Comparison of ENCODE assay signal across 8 cellular contexts in the genomic region with DNA sequence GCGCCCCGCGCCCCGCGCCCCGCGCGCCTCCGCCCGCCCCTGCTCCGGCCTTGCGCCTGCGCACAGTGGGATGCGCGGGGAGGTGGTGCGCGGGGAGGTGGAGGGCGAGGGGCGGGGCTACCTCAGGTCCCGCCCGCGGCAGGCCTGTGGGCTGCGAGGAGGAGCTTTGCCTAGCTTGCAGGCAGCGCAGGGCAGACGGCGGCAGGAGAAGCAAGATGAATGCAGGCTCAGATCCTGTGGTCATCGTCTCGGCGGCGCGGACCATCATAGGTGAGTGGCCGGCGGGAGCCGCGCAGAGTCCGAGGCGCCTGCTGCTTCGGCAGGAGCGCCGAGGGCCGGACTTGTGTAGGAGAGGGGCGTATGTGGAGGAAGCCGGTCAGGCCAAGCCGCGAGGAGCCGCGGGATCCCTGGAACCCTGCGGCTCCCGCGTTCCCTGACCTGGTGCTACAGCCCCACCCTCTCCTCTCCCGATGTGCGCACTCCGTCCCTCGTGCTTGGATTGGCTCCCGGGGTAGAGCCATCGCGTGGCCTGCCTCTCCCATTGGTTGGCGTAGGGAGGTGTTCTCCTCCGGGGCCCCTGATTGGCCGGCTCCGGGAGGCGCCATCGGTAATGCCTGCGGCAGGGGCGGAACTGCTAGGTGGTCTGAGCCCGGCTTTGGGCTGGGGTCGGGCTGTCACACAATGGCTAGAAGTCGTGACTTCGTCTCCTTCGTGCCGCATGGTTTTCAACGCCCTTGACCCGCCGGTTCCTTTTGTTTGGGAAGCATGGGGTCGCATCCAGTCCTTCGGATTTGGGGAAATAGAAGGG. TPM values are rescaled to one million over a fixed set of nuclear protein-coding genes. Genes with fewer than 3 reads are reported as not detected.
DNase-seq lines count a peak whose midpoint lies in the region; ATAC-seq and TF ChIP-seq lines count a peak whose summit lies in the region.

A gene (plus strand): TSS at position 173 of the 808 bp plus-strand sequence. CDS start 43 bp downstream, at position 216.

- peak; percentile 50 to 77 for TF ChIP-seq POLR2A in uterus (IDR thresholded peaks at IDR 0.05)

- H3K9me3 ChIP-seq in ascending aorta (no peaks in the 10 kb centered on the region), right atrium auricular region (no peaks in the 10 kb centered on the region), uterus (no peaks in the 10 kb centered on the region)

- peak; percentile 90 for DNase-seq in NCI-H2029 treated with DMSO at 0.1 percent for 48 hours (lab: John Stamatoyannopoulos, UW)
- peak; percentile 91 for DNase-seq in T-helper 22 cell (ENCODE audit: low read depth)
- peak; percentile 89 to 98 for DNase-seq in ascending aorta (ENCODE audit: low spot score in 2 of 2)
- peak; percentile 98 for DNase-seq in right atrium auricular region (ENCODE audit: low spot score)
- DNase-seq in pulmonary artery endothelial cell (ENCODE audit: low read depth, low spot score), result peak; percentile 78
- peak; percentile 94 to 96 for DNase-seq in uterus

- TF ChIP-seq CTCF in ascending aorta (IDR thresholded peaks at IDR 0.05) (peak in 1 of 3 experiments; percentile 18), right atrium auricular region (IDR thresholded peaks at IDR 0.05) (peak in 1 of 2 donors; percentile 14), uterus (IDR thresholded peaks at IDR 0.05) (peak in 2 of 4 experiments; percentile 15 to 37)

- peaks cover 9 to 31% of the 10 kb centered on the region in 2 donors for H3K36me3 ChIP-seq in ascending aorta
- peaks cover 3% of the 10 kb centered on the region for H3K36me3 ChIP-seq in right atrium auricular region
- no peaks in the 10 kb centered on the region for H3K36me3 ChIP-seq in uterus

- H3K4me3 ChIP-seq in ascending aorta (peak within 1 kb of the TSS; percentile 80 to 99), right atrium auricular region (peak within 1 kb of the TSS; percentile 81 to 97), uterus (peak within 1 kb of the TSS; percentile 92 to 98)

- H3K27ac ChIP-seq in ascending aorta (peak within 1 kb of the TSS; percentile 96 to 99), right atrium auricular region (peak within 1 kb of the TSS; percentile 98 to 99), uterus (peak within 1 kb of the TSS; percentile 99 to 100)

- H3K4me1 ChIP-seq in ascending aorta (peaks cover 5 to 11% of the 10 kb centered on the region in 2 donors), right atrium auricular region (peaks cover 0 to 18% of the 10 kb centered on the region in 2 donors), uterus (no peaks in the 10 kb centered on the region)

- no peaks in the 10 kb centered on the region for H3K27me3 ChIP-seq in ascending aorta
- H3K27me3 ChIP-seq in right atrium auricular region, result no peaks in the 10 kb centered on the region
- no peaks in the 10 kb centered on the region for H3K27me3 ChIP-seq in uterus

- intact Hi-C loops in ascending aorta (cut with DNase I) (loop anchor here (1.0 kb wide), 3 partner anchors 27 to 69 kb away; a partner anchor contains a TSS), uterus (cut with DNase I; ENCODE audit: low total_unique reads) (loop anchor here (5.0 kb wide), 1 partner anchor 35 kb away; a partner anchor contains a TSS)

- peak; percentile 97 for ATAC-seq in GM18511 (IDR thresholded peaks at IDR 0.05; ENCODE audit: unreplicated experiment)
- peak; percentile 98 for ATAC-seq in HG03025 (IDR thresholded peaks at IDR 0.05; ENCODE audit: low FRiP score, unreplicated experiment)

RNA-seq across cellular contexts. Expression of the gene that starts here (rescaled TPM):
- total RNA-seq in ascending aorta (0.85 TPM), right atrium auricular region (1 to 10 TPM; 1.5 to 1.6 TPM), pulmonary artery endothelial cell (89.4 and 94.0 TPM in 2 replicates), uterus (10 to 100 TPM in 2 of 4 donors, 1 to 10 TPM in 2; 5.6 to 19.6 (median 11.2) TPM)

Comparison
In these comparisons a context has a peak if more than half of its experiments do, and no peak if none do; other contexts are left out.
1. Peak in every context shown above with its lines: DNase-seq, ATAC-seq, H3K4me3 ChIP-seq and H3K27ac ChIP-seq.
2. Peak in DNase-seq, H3K4me3 ChIP-seq and H3K27ac ChIP-seq in ascending aorta; RNA of the gene not detected or under 1 TPM.